Comparison of ENCODE assay signal across 12 cellular contexts in genomic region chr3:196774845-196775422, GRCh38. TPM values are rescaled to one million over a fixed set of nuclear protein-coding genes. Genes with fewer than 3 reads are reported as not detected.
DNase-seq lines count a peak whose midpoint lies in the region; ATAC-seq and TF ChIP-seq lines count a peak whose summit lies in the region.
"Had no signal": no experiment of that assay in that cellular context is flagged by ENCODE, and none has a peak within 500 bp of the region (broad histone marks: within the 10 kb centered on the region; RNA-seq: fewer than 3 reads in every experiment).

No MANE protein-coding gene starts in this region.

- H3K9me3 Mint-ChIP-seq in activated CD8-positive, alpha-beta T cell treated with anti-CD3 and anti-CD28 coated beads for 36 hours: peaks cover 4% of the 10 kb centered on the region
- no peaks in the 10 kb centered on the region for H3K9me3 Mint-ChIP-seq in activated CD8-positive, alpha-beta T cell treated with anti-CD3 and anti-CD28 coated beads, Interleukin-2, amount 10 ng/mL, durations not matched to agents 7 days and 5 days (ENCODE audit: insufficient read depth)
- peaks cover 18% of the 10 kb centered on the region for H3K9me3 Mint-ChIP-seq in WTC11

- CTCF ChIA-PET in activated CD8-positive, alpha-beta T cell treated with anti-CD3 and anti-CD28 coated beads for 36 hours (lab: Charles Lee): interaction anchor here (1.2 kb wide), 1 partner anchor 246 kb away, joined by 3 read pairs; no protein-coding TSS in a partner anchor
- CTCF ChIA-PET in activated CD8-positive, alpha-beta T cell treated with anti-CD3 and anti-CD28 coated beads, Interleukin-2, amount 10 ng/mL, durations not matched to agents 7 days and 5 days (lab: Charles Lee): interaction anchor here (1.5 kb wide), 1 partner anchor 17 kb away, joined by 4 read pairs; no protein-coding TSS in a partner anchor
- CTCF ChIA-PET in WTC11 (lab: Charles Lee): interaction anchor here (1.2 kb wide), 1 partner anchor 246 kb away, joined by 3 read pairs; no protein-coding TSS in a partner anchor

- H3K27ac Mint-ChIP-seq in activated CD8-positive, alpha-beta T cell treated with anti-CD3 and anti-CD28 coated beads for 36 hours: peak overlapping the region; percentile 75
- no peak overlapping the region for H3K27ac Mint-ChIP-seq in activated CD8-positive, alpha-beta T cell treated with anti-CD3 and anti-CD28 coated beads, Interleukin-2, amount 10 ng/mL, durations not matched to agents 7 days and 5 days
- peak overlapping the region; percentile 87 for H3K27ac Mint-ChIP-seq in WTC11

- peaks cover 69% of the 10 kb centered on the region for H3K4me1 Mint-ChIP-seq in activated CD8-positive, alpha-beta T cell treated with anti-CD3 and anti-CD28 coated beads for 36 hours (ENCODE audit: low read depth)
- H3K4me1 Mint-ChIP-seq in activated CD8-positive, alpha-beta T cell treated with anti-CD3 and anti-CD28 coated beads, Interleukin-2, amount 10 ng/mL, durations not matched to agents 7 days and 5 days (ENCODE audit: low read depth): peaks cover 48% of the 10 kb centered on the region
- peaks cover 35% of the 10 kb centered on the region for H3K4me1 Mint-ChIP-seq in WTC11

- H3K4me3 Mint-ChIP-seq in activated CD8-positive, alpha-beta T cell treated with anti-CD3 and anti-CD28 coated beads for 36 hours: no peak overlapping the region
- no peak overlapping the region for H3K4me3 Mint-ChIP-seq in activated CD8-positive, alpha-beta T cell treated with anti-CD3 and anti-CD28 coated beads, Interleukin-2, amount 10 ng/mL, durations not matched to agents 7 days and 5 days
- H3K4me3 Mint-ChIP-seq in WTC11: no peak overlapping the region

- H3K9me3 ChIP-seq in spleen: no peaks in the 10 kb centered on the region

- peaks cover 23 to 100% (median 76%) of the 10 kb centered on the region in 6 donors for H3K4me1 ChIP-seq in spleen

- H3K27me3 ChIP-seq in spleen (replicated peaks in 1 of 7): no peaks in the 10 kb centered on the region
- H3K27me3 ChIP-seq: right atrium auricular region had no signal

- POLR2A ChIA-PET in activated CD8-positive, alpha-beta T cell treated with anti-CD3 and anti-CD28 coated beads for 36 hours (lab: Charles Lee): interaction anchor here (0.8 to 1.2 kb wide), 3 partner anchors 10 to 140 kb away, joined by 3 to 6 read pairs (median 3); no protein-coding TSS in a partner anchor
- POLR2A ChIA-PET in activated CD8-positive, alpha-beta T cell treated with anti-CD3 and anti-CD28 coated beads, Interleukin-2, amount 10 ng/mL, durations not matched to agents 7 days and 5 days (lab: Charles Lee): interaction anchor here (0.9 kb wide), 1 partner anchor 34 kb away, joined by 3 read pairs; no protein-coding TSS in a partner anchor
- POLR2A ChIA-PET in WTC11 (lab: Charles Lee): no interaction called here

- no peak for DNase-seq in activated CD8-positive, alpha-beta T cell treated with anti-CD3 and anti-CD28 coated beads for 36 hours
- DNase-seq in activated CD8-positive, alpha-beta T cell treated with anti-CD3 and anti-CD28 coated beads, Interleukin-2, amount 10 ng/mL, durations not matched to agents 7 days and 5 days: no peak
- DNase-seq in WTC11 (ENCODE audit: low spot score) (no peak), fibroblast of peridontal ligament (ENCODE audit: extremely low read depth) (peak; percentile 13), spleen (no peak), NCI-H82 (lab: John Stamatoyannopoulos, UW) (no peak), NCI-H510A treated with DMSO at 0.1 percent for 48 hours (lab: John Stamatoyannopoulos, UW) (no peak)
- DNase-seq: activated CD4-positive, alpha-beta T cell treated with anti-CD3 and anti-CD28 coated beads, Interleukin-2, amount 50 U/mL, for 48 hours; activated naive CD4-positive, alpha-beta T cell treated with anti-CD3 and anti-CD28 coated beads, Interleukin-2, amount 50 U/mL, for 16 hours; hypothalamus had no signal

- H3K27me3 Mint-ChIP-seq in activated CD8-positive, alpha-beta T cell treated with anti-CD3 and anti-CD28 coated beads for 36 hours: no peaks in the 10 kb centered on the region
- no peaks in the 10 kb centered on the region for H3K27me3 Mint-ChIP-seq in activated CD8-positive, alpha-beta T cell treated with anti-CD3 and anti-CD28 coated beads, Interleukin-2, amount 10 ng/mL, durations not matched to agents 7 days and 5 days (ENCODE audit: low read depth)
- H3K27me3 Mint-ChIP-seq in WTC11 (ENCODE audit: low read depth): no peaks in the 10 kb centered on the region

- H3K36me3 Mint-ChIP-seq in activated CD8-positive, alpha-beta T cell treated with anti-CD3 and anti-CD28 coated beads for 36 hours (ENCODE audit: low read depth): peaks cover 38% of the 10 kb centered on the region
- H3K36me3 Mint-ChIP-seq in activated CD8-positive, alpha-beta T cell treated with anti-CD3 and anti-CD28 coated beads, Interleukin-2, amount 10 ng/mL, durations not matched to agents 7 days and 5 days (ENCODE audit: low read depth): peaks cover 62% of the 10 kb centered on the region
- H3K36me3 Mint-ChIP-seq in WTC11: peaks cover 32% of the 10 kb centered on the region

- peak overlapping the region; percentile 29 to 78 (median 62) for H3K27ac ChIP-seq in spleen
- H3K27ac ChIP-seq: right atrium auricular region had no signal

- no peak for ATAC-seq in activated CD8-positive, alpha-beta T cell treated with anti-CD3 and anti-CD28 coated beads for 36 hours
- ATAC-seq in activated CD8-positive, alpha-beta T cell treated with anti-CD3 and anti-CD28 coated beads, Interleukin-2, amount 10 ng/mL, durations not matched to agents 7 days and 5 days: no peak
- ATAC-seq in WTC11 (no peak), HG03378 (IDR thresholded peaks at IDR 0.05; ENCODE audit: unreplicated experiment) (no peak)

- TF ChIP-seq POLR2A in spleen (IDR thresholded peaks at IDR 0.05): no peak

- WGBS in spleen, 5 donors: 75 to 88% (median 78%) methylated on average over 6 of the region's 6 CpGs

- no peak for TF ChIP-seq CTCF in activated CD8-positive, alpha-beta T cell treated with anti-CD3 and anti-CD28 coated beads for 36 hours (IDR thresholded peaks at IDR 0.05)
- TF ChIP-seq CTCF in WTC11 (IDR thresholded peaks at IDR 0.05) (no peak), spleen (IDR thresholded peaks at IDR 0.05 in 8 of 11, conservative IDR thresholded peaks at IDR 0.05 in 3 of 11) (no peak)

- H3K36me3 ChIP-seq in spleen: peaks cover 0 to 22% (median 4%) of the 10 kb centered on the region in 6 donors

- intact Hi-C loops in activated CD8-positive, alpha-beta T cell treated with anti-CD3 and anti-CD28 coated beads for 36 hours (cut with micrococcal nuclease): no loop called here
- intact Hi-C loops in spleen (cut with DNase I; ENCODE audit: low total_unique reads): no loop called here

- H3K4me3 ChIP-seq in spleen: no peak overlapping the region
- H3K4me3 ChIP-seq: right atrium auricular region had no signal

TF ChIP-seq in WTC11, 78 proteins besides CTCF, POLR2A, EP300 and RAD21 (continues in another document):
- TF ChIP-seq ZBTB43 (CRISPR knock-in tag; IDR thresholded peaks at IDR 0.05) (no peak), E2F5 (CRISPR knock-in tag; IDR thresholded peaks at IDR 0.05) (no peak), NR3C1 (CRISPR knock-in tag; conservative IDR thresholded peaks at IDR 0.05; ENCODE audit: low read depth) (no peak), ERG (CRISPR knock-in tag; IDR thresholded peaks at IDR 0.05) (no peak), KAT7 (CRISPR knock-in tag; IDR thresholded peaks at IDR 0.05; ENCODE audit: borderline replicate concordance) (no peak)

RNA-seq across cellular contexts. Expression of gene PAK2, which starts 35.3 kb away (rescaled TPM):
- total RNA-seq in activated CD8-positive, alpha-beta T cell treated with anti-CD3 and anti-CD28 coated beads for 36 hours: 10 to 100 TPM; 79.4 to 81.2 TPM
- total RNA-seq in activated CD8-positive, alpha-beta T cell treated with anti-CD3 and anti-CD28 coated beads, Interleukin-2, amount 10 ng/mL, durations not matched to agents 7 days and 5 days: 100 to 1,000 TPM in 1 of 2 experiments, 10 to 100 TPM in 1; 84.7 to 104 TPM
- total RNA-seq in WTC11 (2021) (47.3 to 50.7 TPM (median 50.0 TPM) in 3 replicates), spleen (100 to 1,000 TPM in 5 of 7 donors, 10 to 100 TPM in 2; 95.1 to 113 (median 108) TPM)
- polyA plus RNA-seq in spleen: 10 to 100 TPM; 21.2 to 34.9 (median 25.1) TPM
